In genomic region chr1:42462828-42463763, GRCh38 we compare ENCODE assay signal across 8 cellular contexts. TPM values are rescaled to one million over a fixed set of nuclear protein-coding genes. Genes with fewer than 3 reads are reported as not detected.
DNase-seq lines count a peak whose midpoint lies in the region; ATAC-seq and TF ChIP-seq lines count a peak whose summit lies in the region.

CCDC30 (plus strand) TSS chr1:42463286; CDS start chr1:42480552, 17,266 bp downstream.

- H3K9me3 ChIP-seq in BE2C = no peaks in the 10 kb centered on the region

- TF ChIP-seq CTCF in BE2C (IDR thresholded peaks at IDR 0.05; ENCODE audit: low read depth, low read length) = no peak

- no peaks in the 10 kb centered on the region; the same call in 1 of the 2 replicates for H3K27me3 ChIP-seq in BE2C

- peaks cover 30% of the 10 kb centered on the region for H3K36me3 Mint-ChIP-seq in activated CD4-positive, alpha-beta T cell treated with anti-CD3 and anti-CD28 coated beads, Interleukin-2, amount 10 ng/mL, durations not matched to agents 7 days and 5 days (ENCODE audit: low read depth)

- H3K27me3 Mint-ChIP-seq in activated CD4-positive, alpha-beta T cell treated with anti-CD3 and anti-CD28 coated beads, Interleukin-2, amount 10 ng/mL, durations not matched to agents 7 days and 5 days = peaks cover 9% of the 10 kb centered on the region

- peak within 1 kb of the TSS; percentile 72 for H3K4me3 ChIP-seq in BE2C (ENCODE audit: low read depth, low read length)

- peaks cover 36% of the 10 kb centered on the region for H3K4me1 Mint-ChIP-seq in activated CD4-positive, alpha-beta T cell treated with anti-CD3 and anti-CD28 coated beads, Interleukin-2, amount 10 ng/mL, durations not matched to agents 7 days and 5 days

- H3K4me1 ChIP-seq in BE2C = no peaks in the 10 kb centered on the region

- H3K27ac Mint-ChIP-seq in activated CD4-positive, alpha-beta T cell treated with anti-CD3 and anti-CD28 coated beads, Interleukin-2, amount 10 ng/mL, durations not matched to agents 7 days and 5 days = peak within 1 kb of the TSS; percentile 83

- CTCF ChIA-PET in activated CD4-positive, alpha-beta T cell treated with anti-CD3 and anti-CD28 coated beads, Interleukin-2, amount 10 ng/mL, durations not matched to agents 7 days and 5 days (lab: Charles Lee) = interaction anchor here (1.5 kb wide), 1 partner anchor 11 kb away, joined by 5 read pairs; no protein-coding TSS in a partner anchor

- POLR2A ChIA-PET in activated CD4-positive, alpha-beta T cell treated with anti-CD3 and anti-CD28 coated beads, Interleukin-2, amount 10 ng/mL, durations not matched to agents 7 days and 5 days (lab: Charles Lee) = interaction anchor here (1.0 kb wide), 1 partner anchor 126 kb away, joined by 3 read pairs; no protein-coding TSS in a partner anchor

- H3K4me3 Mint-ChIP-seq in activated CD4-positive, alpha-beta T cell treated with anti-CD3 and anti-CD28 coated beads, Interleukin-2, amount 10 ng/mL, durations not matched to agents 7 days and 5 days = peak within 1 kb of the TSS; percentile 75

- H3K36me3 ChIP-seq in BE2C = no peaks in the 10 kb centered on the region

- DNase-seq in BE2C (peak; percentile 88), NCI-H526 (lab: John Stamatoyannopoulos, UW) (peak; percentile 100), dedifferentiated amniotic fluid mesenchymal stem cell (ENCODE audit: extremely low spot score) (peak; percentile 98), left kidney (ENCODE audit: low read depth, low spot score) (peak; percentile 99)
- DNase-seq in activated CD4-positive, alpha-beta T cell treated with anti-CD3 and anti-CD28 coated beads, Interleukin-2, amount 10 ng/mL, durations not matched to agents 7 days and 5 days = peak; percentile 99
- peak; percentile 84 to 90 for DNase-seq in stimulated activated CD4-positive, alpha-beta T cell treated with anti-CD3 and anti-CD28 coated beads, Interleukin-1b, Interleukin-23, amount 100 ng/mL, for 4 hours (ENCODE audit: low read depth in 2 of 2)

- H3K9me3 Mint-ChIP-seq in activated CD4-positive, alpha-beta T cell treated with anti-CD3 and anti-CD28 coated beads, Interleukin-2, amount 10 ng/mL, durations not matched to agents 7 days and 5 days = no peaks in the 10 kb centered on the region

- ATAC-seq in GM19351 (IDR thresholded peaks at IDR 0.05; ENCODE audit: unreplicated experiment) = peak; percentile 99
- peak; percentile 93 for ATAC-seq in HG03469 (IDR thresholded peaks at IDR 0.05; ENCODE audit: unreplicated experiment)

RNA-seq across cellular contexts. Expression of gene CCDC30, which starts in this region (rescaled TPM):
- polyA plus RNA-seq in BE2C (2012; ENCODE audit: insufficient read depth, insufficient read length, low read depth) = 0.15 TPM
- 1 to 10 TPM; 1.4 to 2.2 TPM for total RNA-seq in activated CD4-positive, alpha-beta T cell treated with anti-CD3 and anti-CD28 coated beads, Interleukin-2, amount 10 ng/mL, durations not matched to agents 7 days and 5 days

Comparison
In these comparisons a context has a peak if more than half of its experiments do, and no peak if none do; other contexts are left out.
1. Peak in every context shown above with its lines: DNase-seq, ATAC-seq and H3K4me3 ChIP-seq.